ENCODE assay signal across 8 cellular contexts in genomic region chr2:43105586-43106562, GRCh38.
DNase-seq lines count a peak whose midpoint lies in the region; ATAC-seq, FAIRE-seq and TF ChIP-seq lines count a peak whose summit lies in the region.

No MANE protein-coding gene starts in this region.

- H3K36me3 ChIP-seq in GM06990 (ENCODE audit: control insufficient read depth, insufficient read depth, low read length) (no peaks in the 10 kb centered on the region), adipocyte (ENCODE audit: control insufficient read depth, insufficient read depth, low read length, severe bottlenecking) (no peaks in the 10 kb centered on the region), keratinocyte (ENCODE audit: control insufficient read depth in 2 of 2, extremely low read depth in 1 of 2, insufficient read depth in 2 of 2, low read length in 2 of 2) (no peaks in the 10 kb centered on the region), suprapubic skin (no peaks in the 10 kb centered on the region)

- peak; percentile 53 for ATAC-seq in HG03432 (IDR thresholded peaks at IDR 0.05; ENCODE audit: unreplicated experiment)
- no peak for ATAC-seq in GM21737 (IDR thresholded peaks at IDR 0.05; ENCODE audit: unreplicated experiment)

- TF ChIP-seq CTCF in GM06990 (IDR thresholded peaks at IDR 0.05; ENCODE audit: insufficient read depth, low read length, poor library complexity, severe bottlenecking), result peak; percentile 40
- peak; percentile 35 to 59 (median 45) for TF ChIP-seq CTCF in keratinocyte (optimal IDR thresholded peaks at IDR 0.05 in 1 of 3, IDR thresholded peaks at IDR 0.05 in 1 of 3, conservative IDR thresholded peaks at IDR 0.05 in 1 of 3; ENCODE audit: extremely low read depth in 1 of 3, insufficient read depth in 2 of 3, low read length in 3 of 3)
- TF ChIP-seq CTCF in suprapubic skin (IDR thresholded peaks at IDR 0.05), result peak in 1 of 2 donors; percentile 29

- no peaks in the 10 kb centered on the region for H3K9me1 ChIP-seq in keratinocyte (ENCODE audit: control insufficient read depth, extremely low read depth, insufficient read depth, low read length)

- H4K20me1 ChIP-seq in keratinocyte (ENCODE audit: control insufficient read depth, extremely low read depth, insufficient read depth, low read length), result no peaks in the 10 kb centered on the region

- no peaks in the 10 kb centered on the region for H3K79me2 ChIP-seq in keratinocyte (ENCODE audit: control insufficient read depth, insufficient read depth, low read length)

- peak overlapping the region; percentile 67 for H2AFZ ChIP-seq in keratinocyte (ENCODE audit: control insufficient read depth, low read length)

- TF ChIP-seq POLR2A in suprapubic skin (IDR thresholded peaks at IDR 0.05), result no peak

- peak overlapping the region; percentile 25 for H3K4me2 ChIP-seq in keratinocyte (ENCODE audit: control insufficient read depth, extremely low read depth, insufficient read depth, low read depth, low read length)

- DNase-seq in GM06990 (ENCODE audit: extremely low read depth, insufficient read length), result no peak
- peak; percentile 66 for DNase-seq in adipocyte (ENCODE audit: low read depth)
- no peak for DNase-seq in keratinocyte (ENCODE audit: low read depth, low spot score)
- DNase-seq in suprapubic skin (ENCODE audit: low spot score in 2 of 2), result peak in 1 of 2 donors; percentile 74
- DNase-seq in foreskin melanocyte, result no peak
- DNase-seq in stimulated activated CD8-positive, alpha-beta memory T cell treated with anti-CD3 and anti-CD28 coated beads, Interleukin-4, amount 100 ng/mL, for 48 hours, result no peak

- dilution Hi-C loops in keratinocyte (cut with MboI; ENCODE audit: extremely low pct_ligation_motif_present, low sequenced_read_pairs), result no loop called here

- WGBS in suprapubic skin, result 38% methylated on average over 4 of the region's 4 CpGs

- H3K4me1 ChIP-seq in adipocyte (ENCODE audit: control insufficient read depth, insufficient read depth, low read length) (peaks cover 61% of the 10 kb centered on the region), keratinocyte (ENCODE audit: control insufficient read depth, extremely low read depth, insufficient read depth, low read length) (peaks cover 34% of the 10 kb centered on the region), suprapubic skin (peaks cover 69% of the 10 kb centered on the region)

- peak; percentile 5 for FAIRE-seq in keratinocyte (lab: Jason Lieb, UNC)

- H3K9ac ChIP-seq in adipocyte (ENCODE audit: low read length), result peak overlapping the region; percentile 7
- H3K9ac ChIP-seq in keratinocyte (ENCODE audit: control insufficient read depth, extremely low read depth, insufficient read depth, low read length), result peak overlapping the region; percentile 40

- TF ChIP-seq EP300 in suprapubic skin (IDR thresholded peaks at IDR 0.05), result no peak

- no peaks in the 10 kb centered on the region for H3K27me3 ChIP-seq in GM06990 (replicated peaks; ENCODE audit: control insufficient read depth, insufficient read depth, low read length)
- no peaks in the 10 kb centered on the region for H3K27me3 ChIP-seq in adipocyte (replicated peaks; ENCODE audit: control insufficient read depth, insufficient read depth, low read length)
- H3K27me3 ChIP-seq in keratinocyte (ENCODE audit: control insufficient read depth, extremely low read depth, insufficient read depth, low read length), result no peaks in the 10 kb centered on the region
- no peaks in the 10 kb centered on the region for H3K27me3 ChIP-seq in suprapubic skin

- H3K4me3 ChIP-seq in GM06990 (replicated peaks; ENCODE audit: low read depth, low read length) (no peak overlapping the region), adipocyte (ENCODE audit: low read length) (no peak overlapping the region), keratinocyte (ENCODE audit: control insufficient read depth in 2 of 3, extremely low read depth in 1 of 3, insufficient read depth in 2 of 3, low read depth in 1 of 3, low read length in 3 of 3) (no peak overlapping the region), suprapubic skin (no peak overlapping the region)

- H3K27ac ChIP-seq in keratinocyte (ENCODE audit: control insufficient read depth, insufficient read depth, low read length) (peak overlapping the region; percentile 42), suprapubic skin (peak overlapping the region; percentile 56)

- H3K9me3 ChIP-seq in adipocyte (ENCODE audit: control insufficient read depth, low read length), result no peaks in the 10 kb centered on the region
- no peaks in the 10 kb centered on the region for H3K9me3 ChIP-seq in keratinocyte (ENCODE audit: control insufficient read depth, low read depth, low read length)
- no peaks in the 10 kb centered on the region for H3K9me3 ChIP-seq in suprapubic skin
